In genomic region chr20:11544029-11544678, GRCh38 we compare ENCODE assay signal across 8 cellular contexts.
DNase-seq lines count a peak whose midpoint lies in the region; ATAC-seq and TF ChIP-seq lines count a peak whose summit lies in the region.

No MANE protein-coding gene starts in this region.

- DNase-seq in stimulated activated CD4-positive, alpha-beta T cell treated with anti-CD3 and anti-CD28 coated beads, Interleukin-4, amount 100 ng/mL, for 24 hours = peak; percentile 4
- DNase-seq in stimulated activated CD4-positive, alpha-beta T cell treated with anti-CD3 and anti-CD28 coated beads, Interleukin-1b, Interleukin-23, amount 100 ng/mL, for 48 hours = no peak
- DNase-seq in NCI-H2029 treated with DMSO at 0.1 percent for 48 hours (lab: John Stamatoyannopoulos, UW) (peak; percentile 79), left ventricle myocardium inferior (no peak), gastrocnemius medialis (peak in 1 of 2 donors; percentile 5)
- DNase-seq in activated CD8-positive, alpha-beta memory T cell treated with anti-CD3 and anti-CD28 coated beads for 24 hours = no peak

- H3K4me3 ChIP-seq in left ventricle myocardium inferior (no peak overlapping the region), gastrocnemius medialis (no peak overlapping the region)

- no peaks in the 10 kb centered on the region for H3K27me3 ChIP-seq in left ventricle myocardium inferior (ENCODE audit: low read depth)
- H3K27me3 ChIP-seq in gastrocnemius medialis = no peaks in the 10 kb centered on the region

- H3K27ac ChIP-seq in VCaP = no peak overlapping the region; the same call in 1 of the 2 replicates
- no peak overlapping the region for H3K27ac ChIP-seq in left ventricle myocardium inferior (replicated peaks)
- H3K27ac ChIP-seq in gastrocnemius medialis = no peak overlapping the region

- in situ Hi-C loops in gastrocnemius medialis (cut with MboI; ENCODE audit: low sequenced_read_pairs in 4 of 4) = loop anchor here (5.0 to 25.0 kb wide), 7 partner anchors 269 to 1932 kb away; no protein-coding TSS in a partner anchor

- peak; percentile 77 for TF ChIP-seq CTCF in VCaP (conservative IDR thresholded peaks at IDR 0.05)
- peak; percentile 72 for TF ChIP-seq CTCF in left ventricle myocardium inferior (IDR thresholded peaks at IDR 0.05; ENCODE audit: borderline replicate concordance)
- peak; percentile 37 to 66 (median 54) for TF ChIP-seq CTCF in gastrocnemius medialis (IDR thresholded peaks at IDR 0.05 in 4 of 5, conservative IDR thresholded peaks at IDR 0.05 in 1 of 5)

- TF ChIP-seq POLR2A in gastrocnemius medialis (IDR thresholded peaks at IDR 0.05) = no peak

- H3K36me3 ChIP-seq in left ventricle myocardium inferior = no peaks in the 10 kb centered on the region
- no peaks in the 10 kb centered on the region for H3K36me3 ChIP-seq in gastrocnemius medialis

- H3K4me1 ChIP-seq in left ventricle myocardium inferior (no peaks in the 10 kb centered on the region), gastrocnemius medialis (no peaks in the 10 kb centered on the region)

- H3K9me3 ChIP-seq in left ventricle myocardium inferior (replicated peaks) = no peaks in the 10 kb centered on the region
- no peaks in the 10 kb centered on the region for H3K9me3 ChIP-seq in gastrocnemius medialis

- intact Hi-C loops in left ventricle myocardium inferior (cut with micrococcal nuclease) = loop anchor here (10.0 kb wide), 3 partner anchors 1079 to 1929 kb away; no protein-coding TSS in a partner anchor
- intact Hi-C loops in gastrocnemius medialis (cut with DNase I; ENCODE audit: low total_unique reads) = loop anchor here (1.0 to 10.0 kb wide), 6 partner anchors 269 to 1929 kb away; partner anchors contain the start of gene JAG1

- ATAC-seq in HG02763 (IDR thresholded peaks at IDR 0.05; ENCODE audit: unreplicated experiment) (peak; percentile 42), gastrocnemius medialis (peak in 1 of 2 donors; percentile 63)

Comparison
In these comparisons a context has a peak if more than half of its experiments do, and no peak if none do; other contexts are left out.
1. DNase-seq: peak in stimulated activated CD4-positive, alpha-beta T cell treated with anti-CD3 and anti-CD28 coated beads, Interleukin-4, amount 100 ng/mL, for 24 hours (single experiment) and NCI-H2029 treated with DMSO at 0.1 percent for 48 hours (single experiment); none in stimulated activated CD4-positive, alpha-beta T cell treated with anti-CD3 and anti-CD28 coated beads, Interleukin-1b, Interleukin-23, amount 100 ng/mL, for 48 hours (single experiment), left ventricle myocardium inferior (single experiment) and activated CD8-positive, alpha-beta memory T cell treated with anti-CD3 and anti-CD28 coated beads for 24 hours (single experiment).
2. Peak in every context shown above with its lines, with median percentiles within 50 percentile points of each other: CTCF ChIP-seq.